18 cellular contexts compared by ENCODE assay signal in genomic region chr7:94971051-94971867, GRCh38.
DNase-seq lines count a peak whose midpoint lies in the region; ATAC-seq and TF ChIP-seq lines count a peak whose summit lies in the region.
"Had no signal": no experiment of that assay in that cellular context is flagged by ENCODE, and none has a peak within 500 bp of the region (broad histone marks: within the 10 kb centered on the region; RNA-seq: fewer than 3 reads in every experiment).

No MANE protein-coding gene starts in this region.

- H3K36me3 Mint-ChIP-seq in HFFc6 (ENCODE audit: low read depth) (no peaks in the 10 kb centered on the region), chondrocyte (ENCODE audit: low read depth) (no peaks in the 10 kb centered on the region)

- H3K4me3 Mint-ChIP-seq in HFFc6 (no peak overlapping the region), chondrocyte (ENCODE audit: unreplicated experiment) (no peak overlapping the region)
- H3K4me3 Mint-ChIP-seq: T-helper 1 cell treated with Interleukin-12 subunit alpha and Interleukin-12 subunit beta and Interleukin-4 antibody, amounts not matched to agents 30 μg/mL and 1 μg/mL, for 36 hours had no signal

- TF ChIP-seq CTCF in HFFc6 (IDR thresholded peaks at IDR 0.05) (no peak), chondrocyte (IDR thresholded peaks at IDR 0.05) (no peak), omental fat pad (IDR thresholded peaks at IDR 0.05) (no peak)

- peaks cover 12% of the 10 kb centered on the region; the same call in 1 of the 2 replicates for H3K4me1 Mint-ChIP-seq in HFFc6 (ENCODE audit: low read depth)
- peaks cover 47% of the 10 kb centered on the region for H3K4me1 Mint-ChIP-seq in chondrocyte (ENCODE audit: low read depth)

- H3K27ac Mint-ChIP-seq in HFFc6 (peak overlapping the region; percentile 13; the same call in 1 of the 2 replicates), chondrocyte (ENCODE audit: unreplicated experiment) (peak overlapping the region; percentile 60)
- H3K27ac Mint-ChIP-seq: T-helper 1 cell treated with Interleukin-12 subunit alpha and Interleukin-12 subunit beta and Interleukin-4 antibody, amounts not matched to agents 30 μg/mL and 1 μg/mL, for 36 hours had no signal

- DNase-seq in Caki2 (ENCODE audit: low read depth), result peak; percentile 94
- peak; percentile 14 for DNase-seq in HFFc6
- no peak for DNase-seq in chondrocyte (ENCODE audit: low spot score)
- no peak for DNase-seq in omental fat pad (ENCODE audit: low spot score)
- DNase-seq in hepatic stellate cell (ENCODE audit: low spot score), result no peak
- DNase-seq: activated CD4-positive, CD25-positive, alpha-beta regulatory T cell; activated CD8-positive, alpha-beta memory T cell treated with anti-CD3 and anti-CD28 coated beads for 24 hours; AML-193; amniotic stem cell; foreskin keratinocyte; left ventricle myocardium inferior; NCI-H1436 treated with DMSO at 0.1 percent for 48 hours; posterior cingulate gyrus; testis had no signal

- H3K27me3 Mint-ChIP-seq in HFFc6 (ENCODE audit: insufficient read depth) (peaks cover 3% of the 10 kb centered on the region; the same call in 1 of the 2 replicates), chondrocyte (ENCODE audit: low read depth) (no peaks in the 10 kb centered on the region)

- in situ Hi-C loops in Caki2 (cut with HindIII; ENCODE audit: low pct_unique_long_range_greater_than_20kb, low sequenced_read_pairs), result no loop called here

- ATAC-seq in omental fat pad (ENCODE audit: low FRiP score) (peak; percentile 38), GM18861 (IDR thresholded peaks at IDR 0.05; ENCODE audit: unreplicated experiment) (no peak), GM19023 (IDR thresholded peaks at IDR 0.05; ENCODE audit: unreplicated experiment) (no peak), HG02678 (IDR thresholded peaks at IDR 0.05; ENCODE audit: unreplicated experiment) (no peak)
- ATAC-seq: foreskin keratinocyte had no signal

- H3K9me3 Mint-ChIP-seq in HFFc6, result peaks cover 13% of the 10 kb centered on the region
- H3K9me3 Mint-ChIP-seq in chondrocyte (ENCODE audit: low read depth), result peaks cover 13% of the 10 kb centered on the region
- H3K9me3 Mint-ChIP-seq: T-helper 1 cell treated with Interleukin-12 subunit alpha and Interleukin-12 subunit beta and Interleukin-4 antibody, amounts not matched to agents 30 μg/mL and 1 μg/mL, for 36 hours had no signal

Comparison
In these comparisons a context has a peak if more than half of its experiments do, and no peak if none do; other contexts are left out.
1. DNase-seq: peak in Caki2 (single experiment) and HFFc6 (single experiment); none in chondrocyte (single experiment), omental fat pad (single experiment) and hepatic stellate cell (single experiment).